9 cellular contexts compared by ENCODE assay signal in the genomic region with DNA sequence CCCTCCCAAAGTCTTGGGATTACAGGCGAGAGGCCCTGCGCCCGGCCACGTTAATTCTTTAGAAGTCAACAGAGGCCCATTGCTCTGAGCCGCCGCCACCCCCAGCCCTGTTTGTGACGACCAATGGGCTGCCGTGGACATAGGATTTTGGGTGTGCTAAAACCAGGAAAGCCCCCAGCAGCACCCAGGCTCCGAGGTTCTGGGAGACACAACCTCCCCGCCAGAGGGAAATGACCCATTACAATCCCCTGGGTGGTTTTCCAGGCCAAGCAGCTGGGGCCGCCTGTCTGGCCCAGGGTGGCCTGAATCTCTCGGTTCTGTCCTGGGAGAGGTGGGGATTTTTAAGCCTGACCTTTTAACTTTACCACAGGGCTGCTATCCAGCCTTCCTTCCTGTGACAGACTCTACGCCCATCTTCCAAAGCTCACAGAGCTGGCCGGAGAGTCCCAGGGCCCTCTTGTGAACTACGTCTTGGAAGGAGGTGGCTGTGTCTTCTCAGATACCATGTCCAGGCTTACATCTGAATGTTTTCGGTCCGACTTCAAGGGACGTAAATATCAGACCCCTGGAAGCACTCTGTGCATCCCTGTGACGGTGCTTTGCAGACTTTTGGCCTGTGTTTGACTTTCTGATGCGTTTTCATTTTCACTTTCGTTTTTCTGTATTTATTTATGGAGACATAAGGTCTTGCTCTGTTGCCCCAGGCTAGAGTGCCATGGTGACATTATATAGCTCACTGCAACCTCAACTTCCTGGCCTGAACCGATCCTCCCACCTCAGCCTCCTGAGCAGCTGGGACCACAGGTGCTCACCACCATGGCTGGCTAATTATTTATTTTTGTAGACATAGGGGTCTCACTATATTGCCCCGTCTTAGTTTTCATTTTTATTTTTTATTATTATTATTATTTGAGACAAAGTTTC. TPM values are rescaled to one million over a fixed set of nuclear protein-coding genes. Genes with fewer than 3 reads are reported as not detected.
A peak's percentile ranks its signal among the peaks of the same experiment; 100 is the strongest.
DNase-seq lines count a peak whose midpoint lies in the region; ATAC-seq, FAIRE-seq and TF ChIP-seq lines count a peak whose summit lies in the region.
"Had no signal": no experiment of that assay in that cellular context is flagged by ENCODE, and none has a peak within 500 bp of the region (broad histone marks: within the 10 kb centered on the region; RNA-seq: fewer than 3 reads in every experiment).

No MANE protein-coding gene starts in this region.

- H3K36me3 Mint-ChIP-seq in CD4-positive, alpha-beta T cell (ENCODE audit: low read depth): peaks cover 55% of the 10 kb centered on the region
- peaks cover 64% of the 10 kb centered on the region for H3K36me3 Mint-ChIP-seq in central memory CD8-positive, alpha-beta T cell (ENCODE audit: insufficient read depth)

- peaks cover 32% of the 10 kb centered on the region for H3K4me1 Mint-ChIP-seq in CD4-positive, alpha-beta T cell (ENCODE audit: low read depth)
- H3K4me1 Mint-ChIP-seq in central memory CD8-positive, alpha-beta T cell: peaks cover 44% of the 10 kb centered on the region

- no peak for TF ChIP-seq CTCF in CD4-positive, alpha-beta T cell (IDR thresholded peaks at IDR 0.05)
- TF ChIP-seq CTCF in suprapubic skin (IDR thresholded peaks at IDR 0.05): no peak
- TF ChIP-seq CTCF in BE2C (IDR thresholded peaks at IDR 0.05; ENCODE audit: low read depth, low read length): no peak

- WGBS in suprapubic skin: 71% methylated on average over 16 of the region's 23 CpGs

- POLR2A ChIA-PET in CD4-positive, alpha-beta T cell (lab: Charles Lee): no interaction called here

- FAIRE-seq in H54 (lab: Jason Lieb, UNC): no peak

- H3K27me3 ChIP-seq in CD4-positive, alpha-beta T cell (ENCODE audit: control insufficient read depth, insufficient read depth, low read length): no peaks in the 10 kb centered on the region
- H3K27me3 ChIP-seq in suprapubic skin: no peaks in the 10 kb centered on the region
- H3K27me3 ChIP-seq in BE2C: no peaks in the 10 kb centered on the region

- H3K36me3 ChIP-seq in suprapubic skin: no peaks in the 10 kb centered on the region
- no peaks in the 10 kb centered on the region for H3K36me3 ChIP-seq in BE2C

- no peak for DNase-seq in CD4-positive, alpha-beta T cell
- peak; percentile 12 to 39 for DNase-seq in central memory CD8-positive, alpha-beta T cell (ENCODE audit: low spot score in 2 of 2)
- DNase-seq in suprapubic skin (ENCODE audit: low spot score in 2 of 2): peak; percentile 32 to 65
- no peak for DNase-seq in BE2C
- no peak for DNase-seq in NOMO-1 treated with dmso at 0.1 percent for 144 hours (lab: John Stamatoyannopoulos, UW; ENCODE audit: unreplicated experiment)
- DNase-seq in H54 (ENCODE audit: insufficient read length, low spot score): no peak

- H3K4me1 ChIP-seq in suprapubic skin (no peaks in the 10 kb centered on the region), BE2C (no peaks in the 10 kb centered on the region)

- H3K4me3 ChIP-seq in suprapubic skin (no peak overlapping the region), BE2C (ENCODE audit: low read depth, low read length) (no peak overlapping the region)

- peak; percentile 55 for ATAC-seq in CD4-positive, alpha-beta T cell (ENCODE audit: poor library complexity)
- ATAC-seq in GM19397 (IDR thresholded peaks at IDR 0.05; ENCODE audit: unreplicated experiment): peak; percentile 57
- ATAC-seq in HG03354 (IDR thresholded peaks at IDR 0.05; ENCODE audit: poor library complexity, severe bottlenecking, unreplicated experiment): peak; percentile 66
- peak; percentile 72 for ATAC-seq in central memory CD8-positive, alpha-beta T cell (replicated peaks; ENCODE audit: extremely low read depth, poor library complexity, severe bottlenecking)

- no peak for TF ChIP-seq EP300 in suprapubic skin (IDR thresholded peaks at IDR 0.05)

- no peak for TF ChIP-seq POLR2A in suprapubic skin (IDR thresholded peaks at IDR 0.05)
- no peak for TF ChIP-seq POLR2A in H54 (IDR thresholded peaks at IDR 0.05; ENCODE audit: low read depth, low read length)

- peak overlapping the region; percentile 56 for H3K27ac ChIP-seq in CD4-positive, alpha-beta T cell (ENCODE audit: low read depth, low read length)
- no peak overlapping the region for H3K27ac ChIP-seq in suprapubic skin

- peak overlapping the region; percentile 39 for H3K4me3 Mint-ChIP-seq in CD4-positive, alpha-beta T cell
- H3K4me3 Mint-ChIP-seq in central memory CD8-positive, alpha-beta T cell: peak overlapping the region; percentile 62

- H3K9me3 ChIP-seq in CD4-positive, alpha-beta T cell (ENCODE audit: control insufficient read depth, low read length): no peaks in the 10 kb centered on the region
- H3K9me3 ChIP-seq in suprapubic skin (no peaks in the 10 kb centered on the region), BE2C (no peaks in the 10 kb centered on the region)

- CTCF ChIA-PET in CD4-positive, alpha-beta T cell (lab: Charles Lee): no interaction called here

- no peaks in the 10 kb centered on the region for H3K27me3 Mint-ChIP-seq in CD4-positive, alpha-beta T cell
- H3K27me3 Mint-ChIP-seq in central memory CD8-positive, alpha-beta T cell: no peaks in the 10 kb centered on the region

- peak overlapping the region; percentile 81 for H3K27ac Mint-ChIP-seq in CD4-positive, alpha-beta T cell
- peak overlapping the region; percentile 95 for H3K27ac Mint-ChIP-seq in central memory CD8-positive, alpha-beta T cell (ENCODE audit: low read depth)

- intact Hi-C loops in CD4-positive, alpha-beta T cell (cut with DNase I, micrococcal nuclease): no loop called here

- H3K9me3 Mint-ChIP-seq in CD4-positive, alpha-beta T cell: no peaks in the 10 kb centered on the region
- H3K9me3 Mint-ChIP-seq in central memory CD8-positive, alpha-beta T cell: no peaks in the 10 kb centered on the region

RNA-seq across cellular contexts. Expression of gene P2RY8, which starts 36.0 kb away (rescaled TPM):
- total RNA-seq in CD4-positive, alpha-beta T cell: 100 to 1,000 TPM; 139 TPM
- total RNA-seq in suprapubic skin: under 1 TPM in 1 of 4 donors, not detected in 3; 0.25 TPM
- polyA plus RNA-seq in BE2C (2012; ENCODE audit: insufficient read depth, insufficient read length, low read depth): not detected
- polyA plus RNA-seq: neural cell had no signal

RNA-seq across cellular contexts. Expression of gene ASMTL, which starts 48.3 kb away (rescaled TPM):
- total RNA-seq in CD4-positive, alpha-beta T cell: 10 to 100 TPM; 34.6 to 39.3 TPM
- 10 to 100 TPM; 19.4 to 27.7 (median 24.4) TPM for total RNA-seq in suprapubic skin
- 22.0 TPM for polyA plus RNA-seq in BE2C (2012; ENCODE audit: insufficient read depth, insufficient read length, low read depth)

Comparison
In these comparisons a context has a peak if more than half of its experiments do, and no peak if none do; other contexts are left out.
1. DNase-seq: peak in central memory CD8-positive, alpha-beta T cell (2 of 2) and suprapubic skin (2 of 2); none in CD4-positive, alpha-beta T cell (0 of 10), BE2C (single experiment), NOMO-1 treated with dmso at 0.1 percent for 144 hours (single experiment) and H54 (single experiment).
2. RNA of gene P2RY8, which starts 36.0 kb away (total RNA-seq): 139 TPM in CD4-positive, alpha-beta T cell; 0.25 TPM in suprapubic skin; every median in the first group is over 100 times any median in the second.
3. Peak in every context shown above with its lines, with median percentiles within 50 percentile points of each other: ATAC-seq.